ENCODE assay signal across 8 cellular contexts in genomic region chr9:70484232-70485130, GRCh38.
A peak's percentile ranks its signal among the peaks of the same experiment; 100 is the strongest.
DNase-seq lines count a peak whose midpoint lies in the region; ATAC-seq, FAIRE-seq and TF ChIP-seq lines count a peak whose summit lies in the region.

No MANE protein-coding gene starts in this region.

- CTCF ChIA-PET in K562 (lab: Yijun Ruan, JAX; ENCODE audit: low intra/inter-chr PET ratio): interaction anchor here (0.5 to 1.2 kb wide), 2 partner anchors 65 to 144 kb away, joined by 4 to 7 read pairs; no protein-coding TSS in a partner anchor

- peak overlapping the region; percentile 84 for H3K4me2 ChIP-seq in K562 (ENCODE audit: insufficient read depth, low read length)
- peak overlapping the region; percentile 18 for H3K4me2 ChIP-seq in skeletal muscle satellite cell (ENCODE audit: low read length)

- peak overlapping the region; percentile 85 for H2AFZ ChIP-seq in K562 (ENCODE audit: low read depth, low read length)

- TF ChIP-seq EP300 in K562 (IDR thresholded peaks at IDR 0.05; ENCODE audit: low read length): peak; percentile 27

- no peaks in the 10 kb centered on the region for H3K79me2 ChIP-seq in K562 (ENCODE audit: control insufficient read depth, insufficient read depth, low read length)

- ATAC-seq in HG02840 (IDR thresholded peaks at IDR 0.05; ENCODE audit: low FRiP score, unreplicated experiment) (peak; percentile 58), K562 (peak; percentile 93)

- H3K4me3 ChIP-seq in BE2C (ENCODE audit: low read depth, low read length): no peak overlapping the region
- no peak overlapping the region for H3K4me3 ChIP-seq in K562
- H3K4me3 ChIP-seq in skeletal muscle satellite cell (ENCODE audit: low read length): no peak overlapping the region

- WGBS in K562 (ENCODE audit: insufficient coverage, low coverage, missing lambda C conversion rate): 7% methylated on average over 8 of the region's 8 CpGs

- BruUV-seq in K562 (replicated peaks; lab: Mats Ljungman, UMichigan): no TSS peak

- TF ChIP-seq RAD21 in K562 (CRISPR knock-in tag; conservative IDR thresholded peaks at IDR 0.05 in 1 of 2, IDR thresholded peaks at IDR 0.05 in 1 of 2): peak; percentile 66 to 76

- POLR2A ChIA-PET in K562 (lab: Yijun Ruan, JAX): interaction anchor here (0.6 to 2.0 kb wide), 12 partner anchors 10 to 801 kb away, joined by 3 to 8 read pairs (median 3); partner anchors contain the start of gene KLF9

- TF ChIP-seq CTCF in BE2C (IDR thresholded peaks at IDR 0.05; ENCODE audit: low read depth, low read length) (peak; percentile 92), GM12873 (IDR thresholded peaks at IDR 0.05; ENCODE audit: insufficient read depth, low read depth, low read length, missing control alignments) (peak; percentile 71), K562 (IDR thresholded peaks at IDR 0.05 in 2 of 3, conservative IDR thresholded peaks at IDR 0.05 in 1 of 3; ENCODE audit: insufficient read depth in 2 of 3, low read depth in 1 of 3, low read length in 3 of 3) (peak; percentile 66 to 80 (median 72))

- H3K4me1 ChIP-seq in BE2C (peaks cover 7% of the 10 kb centered on the region), K562 (replicated peaks in 1 of 2; ENCODE audit: control insufficient read depth in 2 of 2, insufficient read depth in 2 of 2, low read length in 2 of 2) (peaks cover 15 to 45% of the 10 kb centered on the region in 2 experiments; a peak in 4 of 5 replicates), skeletal muscle satellite cell (ENCODE audit: control insufficient read depth, insufficient read depth, low read length) (peaks cover 73% of the 10 kb centered on the region)

- H3K27me3 ChIP-seq in BE2C (no peaks in the 10 kb centered on the region), K562 (ENCODE audit: control insufficient read depth in 2 of 2, insufficient read depth in 2 of 2, low read length in 2 of 2) (no peaks in the 10 kb centered on the region), skeletal muscle satellite cell (ENCODE audit: control insufficient read depth, insufficient read depth, low read length) (no peaks in the 10 kb centered on the region)

- H3K9me3 ChIP-seq in BE2C (no peaks in the 10 kb centered on the region), K562 (replicated peaks; ENCODE audit: control insufficient read depth, insufficient read depth, low read depth, low read length) (no peaks in the 10 kb centered on the region), skeletal muscle satellite cell (replicated peaks; ENCODE audit: low read length) (no peaks in the 10 kb centered on the region)

- H3K9ac ChIP-seq in K562 (ENCODE audit: insufficient read depth in 1 of 2, low read depth in 2 of 2, low read length in 2 of 2) (peak overlapping the region; percentile 41 to 85; a peak in 3 of 4 replicates), skeletal muscle satellite cell (ENCODE audit: low read depth, low read length) (peak overlapping the region; percentile 58)

- no peaks in the 10 kb centered on the region for H3K36me3 ChIP-seq in BE2C
- no peaks in the 10 kb centered on the region for H3K36me3 ChIP-seq in K562 (ENCODE audit: control insufficient read depth, insufficient read depth, low read length)
- no peaks in the 10 kb centered on the region for H3K36me3 ChIP-seq in skeletal muscle satellite cell (ENCODE audit: insufficient read depth, low read length)

- H4K20me1 ChIP-seq in K562 (replicated peaks; ENCODE audit: control insufficient read depth, insufficient read depth, low read length): no peaks in the 10 kb centered on the region

- DNase-seq in BE2C (peak; percentile 33), NCI-H226 (peak; percentile 59), K562 (ENCODE audit: extremely low read depth in 1 of 4, low spot score in 3 of 4) (peak; percentile 72 to 85 (median 76)), hippocampal formation (lab: John Stamatoyannopoulos, UW) (peak; percentile 37 to 84)
- DNase-seq in activated effector memory CD4-positive, alpha-beta T cell treated with anti-CD3 and anti-CD28 coated beads, Interleukin-2, amount 50 U/mL, for 16 hours: no peak

- no peaks in the 10 kb centered on the region for H3K9me1 ChIP-seq in K562 (ENCODE audit: control insufficient read depth, insufficient read depth, low read length)

- intact Hi-C loops in K562 (cut with micrococcal nuclease): loop anchor here (1.0 to 10.0 kb wide), 3 partner anchors 65 to 230 kb away; partner anchors contain the start of gene SMC5

- in situ Hi-C loops in K562 (cut with MboI): no loop called here

- no peak for FAIRE-seq in K562 (lab: Jason Lieb, UNC)

- TF ChIP-seq POLR2A in K562 (conservative IDR thresholded peaks at IDR 0.05): no peak

- peak overlapping the region; percentile 99 for H3K27ac ChIP-seq in K562 (ENCODE audit: extremely low read depth, low read depth, low read length)

TF ChIP-seq in K562, 482 proteins besides CTCF, POLR2A, EP300 and RAD21 (continues in another document):
- TF ChIP-seq ZNF274 (IDR thresholded peaks at IDR 0.05; ENCODE audit: borderline replicate concordance, low read depth, low read length) (no peak), SMAD2 (IDR thresholded peaks at IDR 0.05; ENCODE audit: low read depth, low read length) (no peak), CREB5 (CRISPR knock-in tag; IDR thresholded peaks at IDR 0.05) (no peak), TSHZ1 (CRISPR knock-in tag; IDR thresholded peaks at IDR 0.05) (no peak), ZNF408 (CRISPR knock-in tag; IDR thresholded peaks at IDR 0.05; ENCODE audit: low read depth) (no peak), NONO (IDR thresholded peaks at IDR 0.05; ENCODE audit: low read depth in 2 of 2, low read length in 1 of 2) (no peak), ARID2 (IDR thresholded peaks at IDR 0.05) (no peak), TBL1XR1 (IDR thresholded peaks at IDR 0.05; ENCODE audit: low read length in 2 of 2) (peak in 1 of 2 experiments; percentile 64; a peak in 2 of 4 replicates), ATF2 (CRISPR knock-in tag; IDR thresholded peaks at IDR 0.05) (no peak), ZBTB43 (CRISPR knock-in tag; IDR thresholded peaks at IDR 0.05) (no peak), RBM25 (IDR thresholded peaks at IDR 0.05; ENCODE audit: low read depth, low read length, severe bottlenecking) (no peak), SETDB1 (IDR thresholded peaks at IDR 0.05; ENCODE audit: low read length) (no peak), SIRT6 (IDR thresholded peaks at IDR 0.05; ENCODE audit: low read depth, low read length) (no peak), NFIX (CRISPR knock-in tag; IDR thresholded peaks at IDR 0.05; ENCODE audit: low read depth) (no peak)
